ENCODE assay signal across 1 cellular context in the genomic region with DNA sequence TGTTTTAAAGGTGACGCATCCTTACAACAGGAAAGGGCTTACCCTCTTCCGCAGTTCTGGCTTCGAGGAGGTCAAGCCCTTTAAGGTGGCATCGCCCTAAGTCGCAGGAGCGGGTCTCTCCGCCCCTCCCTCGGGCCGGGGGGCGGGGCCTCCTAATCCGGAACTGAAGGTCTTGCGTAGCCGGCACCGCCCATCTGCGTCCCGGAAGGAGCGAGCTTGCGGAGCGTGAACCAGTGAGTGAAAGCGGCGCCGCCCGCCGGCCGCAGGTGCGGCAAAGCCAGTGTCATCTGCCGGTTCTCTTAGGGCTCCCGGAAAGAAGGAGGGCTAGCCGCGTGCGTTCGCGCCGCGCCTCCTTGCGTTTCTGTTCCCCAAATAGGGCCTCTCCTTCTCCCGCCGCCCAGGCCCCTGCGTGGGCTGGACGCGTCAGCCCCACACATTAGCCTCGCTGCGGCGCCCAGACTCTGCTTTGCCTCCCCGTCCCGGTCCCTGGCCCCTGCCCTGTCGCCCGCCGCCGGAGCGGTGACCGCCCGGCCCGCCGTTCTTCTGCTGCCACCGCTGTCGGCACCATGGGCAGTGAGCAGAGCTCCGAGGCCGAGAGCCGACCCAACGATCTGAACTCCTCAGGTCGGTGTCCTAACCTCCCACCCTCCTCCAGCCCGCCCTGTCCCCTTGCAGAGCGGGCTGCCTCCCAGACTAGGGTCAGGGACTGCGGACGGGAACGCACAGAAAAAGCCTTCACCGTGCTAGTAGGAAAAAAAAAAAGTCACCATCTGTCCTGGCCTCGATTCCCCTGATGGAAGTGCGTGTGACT.
A peak's percentile ranks its signal among the peaks of the same experiment; 100 is the strongest.
TF ChIP-seq lines count a peak whose summit lies in the region.

TSS of gene BORCS5 (plus strand) at position 193 of the 811 bp plus-strand sequence. CDS start at position 567, 374 bp downstream.

TF ChIP-seq in HEK293, 187 proteins besides CTCF, POLR2A, EP300 and RAD21 (continued from another document and continues in another):
- TF ChIP-seq ZSCAN5A (tag by site-specific recombination; IDR thresholded peaks at IDR 0.05) = peak; percentile 93
- TF ChIP-seq ZNF274 (IDR thresholded peaks at IDR 0.05; ENCODE audit: low read length) = no peak
- no peak for TF ChIP-seq ZNF274 (tag by site-specific recombination; IDR thresholded peaks at IDR 0.05; ENCODE audit: borderline replicate concordance)
- TF ChIP-seq ZNF510 (tag by site-specific recombination; IDR thresholded peaks at IDR 0.05; ENCODE audit: insufficient replicate concordance) = no peak
- TF ChIP-seq, protein P1, sequence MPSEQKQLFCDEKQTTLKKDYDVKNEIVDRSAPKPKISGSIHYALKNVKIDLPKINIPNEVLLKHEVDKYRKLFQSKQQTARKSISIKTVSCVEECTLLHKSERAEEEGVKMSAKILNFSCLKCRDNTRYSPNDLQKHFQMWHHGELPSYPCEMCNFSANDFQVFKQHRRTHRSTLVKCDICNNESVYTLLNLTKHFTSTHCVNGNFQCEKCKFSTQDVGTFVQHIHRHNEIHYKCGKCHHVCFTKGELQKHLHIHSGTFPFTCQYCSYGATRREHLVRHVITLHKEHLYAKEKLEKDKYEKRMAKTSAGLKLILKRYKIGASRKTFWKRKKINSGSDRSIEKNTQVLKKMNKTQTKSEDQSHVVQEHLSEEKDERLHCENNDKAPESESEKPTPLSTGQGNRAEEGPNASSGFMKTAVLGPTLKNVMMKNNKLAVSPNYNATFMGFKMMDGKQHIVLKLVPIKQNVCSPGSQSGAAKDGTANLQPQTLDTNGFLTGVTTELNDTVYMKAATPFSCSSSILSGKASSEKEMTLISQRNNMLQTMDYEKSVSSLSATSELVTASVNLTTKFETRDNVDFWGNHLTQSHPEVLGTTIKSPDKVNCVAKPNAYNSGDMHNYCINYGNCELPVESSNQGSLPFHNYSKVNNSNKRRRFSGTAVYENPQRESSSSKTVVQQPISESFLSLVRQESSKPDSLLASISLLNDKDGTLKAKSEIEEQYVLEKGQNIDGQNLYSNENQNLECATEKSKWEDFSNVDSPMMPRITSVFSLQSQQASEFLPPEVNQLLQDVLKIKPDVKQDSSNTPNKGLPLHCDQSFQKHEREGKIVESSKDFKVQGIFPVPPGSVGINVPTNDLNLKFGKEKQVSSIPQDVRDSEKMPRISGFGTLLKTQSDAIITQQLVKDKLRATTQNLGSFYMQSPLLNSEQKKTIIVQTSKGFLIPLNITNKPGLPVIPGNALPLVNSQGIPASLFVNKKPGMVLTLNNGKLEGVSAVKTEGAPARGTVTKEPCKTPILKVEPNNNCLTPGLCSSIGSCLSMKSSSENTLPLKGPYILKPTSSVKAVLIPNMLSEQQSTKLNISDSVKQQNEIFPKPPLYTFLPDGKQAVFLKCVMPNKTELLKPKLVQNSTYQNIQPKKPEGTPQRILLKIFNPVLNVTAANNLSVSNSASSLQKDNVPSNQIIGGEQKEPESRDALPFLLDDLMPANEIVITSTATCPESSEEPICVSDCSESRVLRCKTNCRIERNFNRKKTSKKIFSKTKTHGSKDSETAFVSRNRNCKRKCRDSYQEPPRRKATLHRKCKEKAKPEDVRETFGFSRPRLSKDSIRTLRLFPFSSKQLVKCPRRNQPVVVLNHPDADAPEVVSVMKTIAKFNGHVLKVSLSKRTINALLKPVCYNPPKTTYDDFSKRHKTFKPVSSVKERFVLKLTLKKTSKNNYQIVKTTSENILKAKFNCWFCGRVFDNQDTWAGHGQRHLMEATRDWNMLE (tag by site-specific recombination; conservative IDR thresholded peaks at IDR 0.05; ENCODE audit: low read depth) = peak; percentile 60
- TF ChIP-seq, protein P2, sequence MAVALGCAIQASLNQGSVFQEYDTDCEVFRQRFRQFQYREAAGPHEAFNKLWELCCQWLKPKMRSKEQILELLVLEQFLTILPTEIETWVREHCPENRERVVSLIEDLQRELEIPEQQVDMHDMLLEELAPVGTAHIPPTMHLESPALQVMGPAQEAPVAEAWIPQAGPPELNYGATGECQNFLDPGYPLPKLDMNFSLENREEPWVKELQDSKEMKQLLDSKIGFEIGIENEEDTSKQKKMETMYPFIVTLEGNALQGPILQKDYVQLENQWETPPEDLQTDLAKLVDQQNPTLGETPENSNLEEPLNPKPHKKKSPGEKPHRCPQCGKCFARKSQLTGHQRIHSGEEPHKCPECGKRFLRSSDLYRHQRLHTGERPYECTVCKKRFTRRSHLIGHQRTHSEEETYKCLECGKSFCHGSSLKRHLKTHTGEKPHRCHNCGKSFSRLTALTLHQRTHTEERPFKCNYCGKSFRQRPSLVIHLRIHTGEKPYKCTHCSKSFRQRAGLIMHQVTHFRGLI (tag by site-specific recombination; IDR thresholded peaks at IDR 0.05) = peak; percentile 64; the same call in 1 of the 2 replicates
- peak; percentile 67; the same call in 1 of the 2 replicates for TF ChIP-seq ZNF843 (tag by site-specific recombination; IDR thresholded peaks at IDR 0.05)
- no peak for TF ChIP-seq SALL2 (tag by site-specific recombination; IDR thresholded peaks at IDR 0.05; ENCODE audit: borderline replicate concordance)
- 0 out of 2 replicates have a peak, but pooled peaks have one; percentile 11 for TF ChIP-seq ZNF785 (tag by site-specific recombination; IDR thresholded peaks at IDR 0.05)
- TF ChIP-seq ZNF280D (tag by site-specific recombination; IDR thresholded peaks at IDR 0.05) = no peak
- peak; percentile 95; the same call in 1 of the 2 replicates for TF ChIP-seq ZNF610 (tag by site-specific recombination; IDR thresholded peaks at IDR 0.05; ENCODE audit: borderline replicate concordance)
- TF ChIP-seq GLI4 (tag by site-specific recombination; IDR thresholded peaks at IDR 0.05) = peak; percentile 59; the same call in 1 of the 2 replicates
- TF ChIP-seq ZNF214 (tag by site-specific recombination; IDR thresholded peaks at IDR 0.05; ENCODE audit: borderline replicate concordance) = no peak
- peak; percentile 20; the same call in 1 of the 2 replicates for TF ChIP-seq ZNF394 (tag by site-specific recombination; IDR thresholded peaks at IDR 0.05; ENCODE audit: borderline replicate concordance)
- TF ChIP-seq ZBTB17 (tag by site-specific recombination; IDR thresholded peaks at IDR 0.05) = peak; percentile 98
- TF ChIP-seq ZNF629 (tag by site-specific recombination; IDR thresholded peaks at IDR 0.05) = peak; percentile 79
- TF ChIP-seq ZNF239 (tag by site-specific recombination; IDR thresholded peaks at IDR 0.05) = 0 out of 2 replicates have a peak, but pooled peaks have one; percentile 23
- no peak for TF ChIP-seq YY1 (tag by site-specific recombination; IDR thresholded peaks at IDR 0.05)
- TF ChIP-seq, protein P3, sequence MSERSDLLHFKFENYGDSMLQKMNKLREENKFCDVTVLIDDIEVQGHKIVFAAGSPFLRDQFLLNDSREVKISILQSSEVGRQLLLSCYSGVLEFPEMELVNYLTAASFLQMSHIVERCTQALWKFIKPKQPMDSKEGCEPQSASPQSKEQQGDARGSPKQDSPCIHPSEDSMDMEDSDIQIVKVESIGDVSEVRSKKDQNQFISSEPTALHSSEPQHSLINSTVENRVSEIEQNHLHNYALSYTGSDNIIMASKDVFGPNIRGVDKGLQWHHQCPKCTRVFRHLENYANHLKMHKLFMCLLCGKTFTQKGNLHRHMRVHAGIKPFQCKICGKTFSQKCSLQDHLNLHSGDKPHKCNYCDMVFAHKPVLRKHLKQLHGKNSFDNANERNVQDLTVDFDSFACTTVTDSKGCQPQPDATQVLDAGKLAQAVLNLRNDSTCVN (tag by site-specific recombination; optimal IDR thresholded peaks at IDR 0.05) = peak; percentile 81
- TF ChIP-seq ZNF837 (tag by site-specific recombination; IDR thresholded peaks at IDR 0.05) = no peak
- peak; percentile 56; the same call in 1 of the 2 replicates for TF ChIP-seq ZBTB10 (tag by site-specific recombination; IDR thresholded peaks at IDR 0.05)
- peak; percentile 44; the same call in 1 of the 2 replicates for TF ChIP-seq ZNF76 (tag by site-specific recombination; IDR thresholded peaks at IDR 0.05; ENCODE audit: borderline replicate concordance, low read depth)
- no peak for TF ChIP-seq AEBP2 (tag by site-specific recombination; IDR thresholded peaks at IDR 0.05; ENCODE audit: borderline replicate concordance)
- TF ChIP-seq PBX3 (CRISPR knock-in tag; IDR thresholded peaks at IDR 0.05) = no peak
- TF ChIP-seq ZEB2 (tag by site-specific recombination; IDR thresholded peaks at IDR 0.05) = peak; percentile 95
- TF ChIP-seq KLF16 (tag by site-specific recombination; IDR thresholded peaks at IDR 0.05) = peak; percentile 89
- 0 out of 2 replicates have a peak, but pooled peaks have one; percentile 62 for TF ChIP-seq GLIS2 (tag by site-specific recombination; IDR thresholded peaks at IDR 0.05)
- TF ChIP-seq, protein P4, sequence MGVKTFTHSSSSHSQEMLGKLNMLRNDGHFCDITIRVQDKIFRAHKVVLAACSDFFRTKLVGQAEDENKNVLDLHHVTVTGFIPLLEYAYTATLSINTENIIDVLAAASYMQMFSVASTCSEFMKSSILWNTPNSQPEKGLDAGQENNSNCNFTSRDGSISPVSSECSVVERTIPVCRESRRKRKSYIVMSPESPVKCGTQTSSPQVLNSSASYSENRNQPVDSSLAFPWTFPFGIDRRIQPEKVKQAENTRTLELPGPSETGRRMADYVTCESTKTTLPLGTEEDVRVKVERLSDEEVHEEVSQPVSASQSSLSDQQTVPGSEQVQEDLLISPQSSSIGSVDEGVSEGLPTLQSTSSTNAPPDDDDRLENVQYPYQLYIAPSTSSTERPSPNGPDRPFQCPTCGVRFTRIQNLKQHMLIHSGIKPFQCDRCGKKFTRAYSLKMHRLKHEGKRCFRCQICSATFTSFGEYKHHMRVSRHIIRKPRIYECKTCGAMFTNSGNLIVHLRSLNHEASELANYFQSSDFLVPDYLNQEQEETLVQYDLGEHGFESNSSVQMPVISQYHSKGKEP (tag by site-specific recombination; IDR thresholded peaks at IDR 0.05) = no peak
- TF ChIP-seq ZNF391 (tag by site-specific recombination; IDR thresholded peaks at IDR 0.05; ENCODE audit: borderline replicate concordance, low read depth) = peak; percentile 76; the same call in 1 of the 2 replicates
